Comparison of ENCODE assay signal across 9 cellular contexts in the genomic region with DNA sequence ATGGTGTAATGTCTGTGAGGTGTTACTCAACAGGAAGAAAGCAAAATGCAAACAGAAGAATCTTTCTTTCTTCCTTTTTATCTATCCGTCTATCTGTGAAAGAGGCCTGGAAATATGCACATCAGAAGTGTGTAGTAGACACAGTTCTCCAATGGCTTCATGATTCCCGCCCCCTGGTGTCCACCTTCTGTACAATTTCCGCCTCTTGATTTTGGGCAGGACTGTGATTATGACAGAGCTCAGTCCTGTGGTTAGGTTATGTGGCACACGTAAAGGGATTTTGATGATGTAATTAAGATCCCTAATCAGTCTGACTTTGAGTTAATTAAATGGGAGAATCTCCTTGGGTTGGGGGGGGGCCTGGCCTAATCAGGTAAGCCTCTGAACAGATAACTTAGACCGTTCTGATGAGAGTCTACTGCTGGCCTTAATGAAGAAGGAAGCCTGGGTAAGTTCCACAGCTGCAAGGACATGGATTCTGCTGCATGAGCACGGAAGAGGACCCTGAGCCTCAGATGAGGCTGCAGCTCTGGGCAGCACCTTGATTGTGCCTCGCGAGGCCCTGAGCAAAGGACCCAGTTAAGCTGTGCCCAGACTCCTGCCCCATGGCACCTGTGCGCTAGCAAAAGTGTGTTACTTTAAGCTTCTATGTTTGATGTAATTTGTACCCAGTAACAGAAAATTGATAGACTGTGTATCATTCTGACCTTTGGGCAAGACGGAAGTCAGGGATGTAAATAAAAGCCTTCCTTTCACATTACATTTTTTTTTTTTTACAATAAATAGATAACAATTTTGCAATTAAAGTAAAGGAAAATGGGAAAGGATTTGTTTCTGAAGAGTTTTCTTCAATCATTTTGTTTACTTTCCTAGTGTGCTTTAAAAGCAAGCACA. TPM values are rescaled to one million over a fixed set of nuclear protein-coding genes. Genes with fewer than 3 reads are reported as not detected.
DNase-seq lines count a peak whose midpoint lies in the region; ATAC-seq and TF ChIP-seq lines count a peak whose summit lies in the region.
"Had no signal": no experiment of that assay in that cellular context is flagged by ENCODE, and none has a peak within 500 bp of the region (broad histone marks: within the 10 kb centered on the region; RNA-seq: fewer than 3 reads in every experiment).

No MANE protein-coding gene starts in this region.

- H3K4me3 ChIP-seq in OCI-LY1 (ENCODE audit: low read depth, low read length, poor library complexity, severe bottlenecking) (no peak overlapping the region), fibroblast of mammary gland (ENCODE audit: control insufficient read depth, low read depth, low read length) (no peak overlapping the region)

- no peak overlapping the region for H3K4me3 Mint-ChIP-seq in activated T-cell treated with anti-CD3 and anti-CD28 coated beads, Interleukin-2, amount 50 U/mL, for 72 hours
- H3K4me3 Mint-ChIP-seq: T-cell had no signal

- no peak overlapping the region for H3K4me2 ChIP-seq in OCI-LY1 (ENCODE audit: low read length)

- H3K79me2 ChIP-seq in OCI-LY1 (ENCODE audit: insufficient read depth, low read length), result no peaks in the 10 kb centered on the region

- H4K20me1 ChIP-seq in OCI-LY1 (ENCODE audit: insufficient read depth, low read length), result no peaks in the 10 kb centered on the region

- H3K4me1 Mint-ChIP-seq in activated T-cell treated with anti-CD3 and anti-CD28 coated beads, Interleukin-2, amount 50 U/mL, for 72 hours (ENCODE audit: low read depth), result no peaks in the 10 kb centered on the region
- H3K4me1 Mint-ChIP-seq: T-cell had no signal

- H3K9me3 ChIP-seq in OCI-LY1 (ENCODE audit: low read length), result no peaks in the 10 kb centered on the region

- DNase-seq in AG08395 (ENCODE audit: low spot score), result peak; percentile 21
- peak; percentile 74 for DNase-seq in GM20000 (ENCODE audit: low spot score)
- DNase-seq in fibroblast of mammary gland (ENCODE audit: low read depth), result no peak
- DNase-seq in OCI-M2 (lab: John Stamatoyannopoulos, UW; ENCODE audit: unreplicated experiment), result no peak
- no peak for DNase-seq in DMS79 (lab: John Stamatoyannopoulos, UW)
- DNase-seq in activated T-cell treated with anti-CD3 and anti-CD28 coated beads, Interleukin-2, amount 50 U/mL, for 72 hours, result no peak

- H3F3A ChIP-seq in OCI-LY1 (ENCODE audit: insufficient read depth, low read length), result no peaks in the 10 kb centered on the region

- H3K27me3 Mint-ChIP-seq in activated T-cell treated with anti-CD3 and anti-CD28 coated beads, Interleukin-2, amount 50 U/mL, for 72 hours (ENCODE audit: low read depth), result peaks cover 24% of the 10 kb centered on the region

- H3K36me3 Mint-ChIP-seq in activated T-cell treated with anti-CD3 and anti-CD28 coated beads, Interleukin-2, amount 50 U/mL, for 72 hours (ENCODE audit: insufficient read depth in 2 of 2), result no peaks in the 10 kb centered on the region
- H3K36me3 Mint-ChIP-seq: T-cell had no signal

- H3K9me3 Mint-ChIP-seq in activated T-cell treated with anti-CD3 and anti-CD28 coated beads, Interleukin-2, amount 50 U/mL, for 72 hours, result no peaks in the 10 kb centered on the region

- no peaks in the 10 kb centered on the region for H3K4me1 ChIP-seq in OCI-LY1 (ENCODE audit: insufficient read depth, low read length, severe bottlenecking)

- H2AFZ ChIP-seq in OCI-LY1 (ENCODE audit: low read length), result no peak overlapping the region

- H3K36me3 ChIP-seq in OCI-LY1 (ENCODE audit: insufficient read depth, low read length), result no peaks in the 10 kb centered on the region

- H3K9me2 ChIP-seq in OCI-LY1 (ENCODE audit: low read depth, low read length), result no peaks in the 10 kb centered on the region

- H3K27ac ChIP-seq in OCI-LY1 (ENCODE audit: low read depth, low read length, poor library complexity, severe bottlenecking), result no peak overlapping the region

- TF ChIP-seq CTCF in GM20000 (IDR thresholded peaks at IDR 0.05; ENCODE audit: extremely low read depth, missing control alignments) (no peak), OCI-LY1 (IDR thresholded peaks at IDR 0.05; ENCODE audit: low read length) (peak; percentile 49; the same call in 1 of the 2 replicates), fibroblast of mammary gland (conservative IDR thresholded peaks at IDR 0.05; ENCODE audit: control insufficient read depth, insufficient read depth, low read depth, low read length) (peak; percentile 9)

- H3K27me3 ChIP-seq in OCI-LY1 (ENCODE audit: insufficient read depth, low read length), result peaks cover 5% of the 10 kb centered on the region; the same call in 1 of the 2 replicates

- H3K27ac Mint-ChIP-seq in activated T-cell treated with anti-CD3 and anti-CD28 coated beads, Interleukin-2, amount 50 U/mL, for 72 hours, result no peak overlapping the region
- H3K27ac Mint-ChIP-seq: T-cell had no signal

- H3K9ac ChIP-seq in OCI-LY1 (ENCODE audit: low read length), result no peak overlapping the region

- ATAC-seq in activated T-cell treated with anti-CD3 and anti-CD28 coated beads, Interleukin-2, amount 50 U/mL, for 72 hours (replicated peaks in 1 of 2), result no peak
- no peak for ATAC-seq in HG03469 (IDR thresholded peaks at IDR 0.05; ENCODE audit: unreplicated experiment)
- ATAC-seq: T-cell had no signal

RNA-seq across cellular contexts. Expression of a gene that starts 11.3 kb away (rescaled TPM):
- total RNA-seq in activated T-cell treated with anti-CD3 and anti-CD28 coated beads, Interleukin-2, amount 50 U/mL, for 72 hours, result not detected
- total RNA-seq: T-cell had no signal

Comparison
In these comparisons a context has a peak if more than half of its experiments do, and no peak if none do; other contexts are left out.
1. DNase-seq: peak in AG08395 (single experiment) and GM20000 (single experiment); none in fibroblast of mammary gland (single experiment), OCI-M2 (single experiment), DMS79 (single experiment) and activated T-cell treated with anti-CD3 and anti-CD28 coated beads, Interleukin-2, amount 50 U/mL, for 72 hours (0 of 2).